23 cellular contexts compared by ENCODE assay signal in genomic region chrX:84108589-84108988, GRCh38.
"Had no signal": no experiment of that assay in that cellular context is flagged by ENCODE, and none has a peak within 500 bp of the region (broad histone marks: within the 10 kb centered on the region; RNA-seq: fewer than 3 reads in every experiment).

No MANE protein-coding gene starts in this region.

- H3K9me3 ChIP-seq: SJSA1 had no signal

- FAIRE-seq: K562 had no signal

- H3K27ac ChIP-seq: KMS-11, SJSA1, SK-N-MC had no signal

- H3K27me3 ChIP-seq: SJSA1 had no signal

- H3K4me2 ChIP-seq: KMS-11 had no signal

- H3K36me3 ChIP-seq: SJSA1 had no signal

- H3K4me1 ChIP-seq: SJSA1 had no signal

- H3K9ac ChIP-seq: KMS-11 had no signal

- DNase-seq: Kasumi-1; MM.1S; NCI-H1092 treated with DMSO at 0.1 percent for 48 hours; NCI-H1436; NCI-H187; NCI-H2029; NCI-H2081 treated with DMSO at 0.1 percent for 48 hours; NCI-H2171; NCI-H226; NCI-H446; NCI-H510A; NCI-H524 treated with DMSO at 0.1 percent for 48 hours; NCI-H69; NCI-H774; NK-92 treated with Interleukin-12 subunit alpha and Interleukin-12 subunit beta, amount 100 ng/mL, for 24 hours; PC-3; SIG-M5 had no signal

- H3K4me3 ChIP-seq: K562, SJSA1, SK-N-MC had no signal

- ATAC-seq: K562, Panc1, PC-3, Right ventricle myocardium inferior had no signal
